In genomic region chr1:24642481-24643361, GRCh38 we compare ENCODE assay signal across 1 cellular context.
TF ChIP-seq lines count a peak whose summit lies in the region.

Gene SRRM1, plus strand, starts transcription at chr1:24643302. Its CDS starts 25 bp downstream, at chr1:24643327.

TF ChIP-seq in K562, 482 proteins besides CTCF, POLR2A, EP300 and RAD21 (continued from another document and continues in another):
- no peak for TF ChIP-seq SFPQ (IDR thresholded peaks at IDR 0.05; ENCODE audit: low read depth, low read length)
- no peak for TF ChIP-seq ZNF384 (IDR thresholded peaks at IDR 0.05; ENCODE audit: low read depth, low read length)
- 0 out of 2 replicates have a peak, but pooled peaks have one; percentile 16 for TF ChIP-seq JUNB (CRISPR knock-in tag; conservative IDR thresholded peaks at IDR 0.05)
- TF ChIP-seq POLR3G (IDR thresholded peaks at IDR 0.05; ENCODE audit: extremely low read depth, insufficient read length, insufficient replicate concordance) = no peak
- TF ChIP-seq CSDE1 (IDR thresholded peaks at IDR 0.05) = peak in 1 of 2 experiments; percentile 64; a peak in 1 of 4 replicates
- no peak; a peak in 2 of 4 replicates for TF ChIP-seq FOXA3 (CRISPR knock-in tag; conservative IDR thresholded peaks at IDR 0.05 in 1 of 2, IDR thresholded peaks at IDR 0.05 in 1 of 2)
- peak; percentile 82 for TF ChIP-seq GATAD2B (IDR thresholded peaks at IDR 0.05; ENCODE audit: borderline replicate concordance)
- no peak for TF ChIP-seq ID3 (CRISPR knock-in tag; IDR thresholded peaks at IDR 0.05)
- TF ChIP-seq ID3 (tag; IDR thresholded peaks at IDR 0.05) = peak; percentile 51; the same call in 1 of the 2 replicates
- peak; percentile 86 for TF ChIP-seq CCNT2 (IDR thresholded peaks at IDR 0.05; ENCODE audit: borderline replicate concordance, extremely low read depth, insufficient read length, low read depth, low read length)
- TF ChIP-seq TRIM28 (IDR thresholded peaks at IDR 0.05) = 0 out of 2 replicates have a peak, but pooled peaks have one; percentile 44
- TF ChIP-seq MEF2D (tag; conservative IDR thresholded peaks at IDR 0.05; ENCODE audit: low read depth) = no peak
- TF ChIP-seq HDAC1 (IDR thresholded peaks at IDR 0.05) = peak in 1 of 2 experiments; percentile 76; a peak in 1 of 4 replicates
- TF ChIP-seq CLOCK (CRISPR knock-in tag; IDR thresholded peaks at IDR 0.05; ENCODE audit: borderline replicate concordance) = no peak
- TF ChIP-seq ARID3B (CRISPR knock-in tag; IDR thresholded peaks at IDR 0.05; ENCODE audit: borderline replicate concordance) = no peak
- TF ChIP-seq KLF16 (IDR thresholded peaks at IDR 0.05) = peak; percentile 55; the same call in 1 of the 2 replicates
- TF ChIP-seq SPI1 (IDR thresholded peaks at IDR 0.05; ENCODE audit: borderline replicate concordance, low read depth, low read length) = peak; percentile 31; the same call in 1 of the 2 replicates
- TF ChIP-seq DNMT1 (IDR thresholded peaks at IDR 0.05) = no peak
- TF ChIP-seq IRF2 (CRISPR knock-in tag; IDR thresholded peaks at IDR 0.05) = no peak
- no peak for TF ChIP-seq ZFP1 (CRISPR knock-in tag; IDR thresholded peaks at IDR 0.05)
- no peak for TF ChIP-seq PTRF (tag; IDR thresholded peaks at IDR 0.05)
- TF ChIP-seq BCOR (IDR thresholded peaks at IDR 0.05) = 0 out of 2 replicates have a peak, but pooled peaks have one; percentile 51
- TF ChIP-seq FOXJ2 (tag; IDR thresholded peaks at IDR 0.05) = no peak
- peak; percentile 75 for TF ChIP-seq TAF9B (IDR thresholded peaks at IDR 0.05; ENCODE audit: partially characterized antibody)
- peak; percentile 94 for TF ChIP-seq CREM (IDR thresholded peaks at IDR 0.05; ENCODE audit: low read depth)
- no peak for TF ChIP-seq CBX5 (IDR thresholded peaks at IDR 0.05; ENCODE audit: borderline replicate concordance, low read depth)
- peak; percentile 69 for TF ChIP-seq PKNOX1 (IDR thresholded peaks at IDR 0.05)
- no peak for TF ChIP-seq ZNF507 (tag; conservative IDR thresholded peaks at IDR 0.05)
- TF ChIP-seq PREB (CRISPR knock-in tag; IDR thresholded peaks at IDR 0.05) = no peak
- TF ChIP-seq XRCC4 (IDR thresholded peaks at IDR 0.05; ENCODE audit: extremely low read depth, insufficient read depth, insufficient read length) = no peak
- TF ChIP-seq ARID3A (IDR thresholded peaks at IDR 0.05; ENCODE audit: borderline replicate concordance, low read depth, low read length) = no peak
- TF ChIP-seq TAF7 (tag; IDR thresholded peaks at IDR 0.05) = peak; percentile 84
- TF ChIP-seq MYC (IDR thresholded peaks at IDR 0.05; ENCODE audit: low read depth, low read length) = peak; percentile 89
- no peak for TF ChIP-seq MYC (CRISPR knock-in tag; IDR thresholded peaks at IDR 0.05; ENCODE audit: borderline replicate concordance, low read depth)
- no peak for TF ChIP-seq ZNF318 (IDR thresholded peaks at IDR 0.05; ENCODE audit: borderline replicate concordance in 1 of 2, low read depth in 1 of 2)
- TF ChIP-seq HLTF (IDR thresholded peaks at IDR 0.05) = peak; percentile 87; the same call in 1 of the 2 replicates
- TF ChIP-seq ZNF696 (CRISPR knock-in tag; conservative IDR thresholded peaks at IDR 0.05) = no peak
- peak in 1 of 2 experiments; percentile 84; a peak in 2 of 4 replicates for TF ChIP-seq RCOR1 (IDR thresholded peaks at IDR 0.05; ENCODE audit: borderline replicate concordance in 1 of 2, low read depth in 2 of 2, low read length in 2 of 2)
- no peak for TF ChIP-seq ZNF197 (CRISPR knock-in tag; IDR thresholded peaks at IDR 0.05; ENCODE audit: low read depth)
- TF ChIP-seq NR2C1 (IDR thresholded peaks at IDR 0.05) = no peak
- TF ChIP-seq NR2C1 (tag; IDR thresholded peaks at IDR 0.05) = no peak
- TF ChIP-seq THRA (IDR thresholded peaks at IDR 0.05) = no peak
